ENCODE assay signal across 33 cellular contexts in genomic region chr6:104284872-104285271, GRCh38.
"Had no signal": no experiment of that assay in that cellular context is flagged by ENCODE, and none has a peak within 500 bp of the region (broad histone marks: within the 10 kb centered on the region; RNA-seq: fewer than 3 reads in every experiment).

No MANE protein-coding gene starts in this region.

- H3K4me1 ChIP-seq: adrenal gland, body of pancreas, breast epithelium had no signal

- H3K9me3 ChIP-seq: adrenal gland, body of pancreas, breast epithelium had no signal

- H3K4me3 ChIP-seq: adrenal gland, body of pancreas, breast epithelium had no signal

- H3K27me3 ChIP-seq: adrenal gland, body of pancreas, brain microvascular endothelial cell, breast epithelium had no signal

- H3K36me3 ChIP-seq: adrenal gland, brain microvascular endothelial cell, breast epithelium had no signal

- H3K27ac ChIP-seq: adrenal gland, body of pancreas, brain microvascular endothelial cell, breast epithelium, VCaP had no signal

- ATAC-seq: activated CD8-positive, alpha-beta T cell treated with anti-CD3 and anti-CD28 coated beads for 36 hours; activated naive CD4-positive, alpha-beta T cell treated with anti-CD3 and anti-CD28 coated beads, Interleukin-2, amount 50 U/mL, for 72 hours; activated T-cell treated with anti-CD3 and anti-CD28 coated beads, Interleukin-2, amount 50 U/mL, for 4 hours; activated T-cell treated with anti-CD3 and anti-CD28 coated beads, Interleukin-2, amount 50 U/mL, for 72 hours; activated T-helper 17 cell treated with anti-CD3 and anti-CD28 coated beads, Interleukin-2, amount 50 U/mL, for 72 hours; body of pancreas had no signal

- DNase-seq: activated B cell treated with CpG ODN at 0.5 μM for 24 hours; activated CD4-positive, alpha-beta memory T cell treated with anti-CD3 and anti-CD28 coated beads for 36 hours; activated CD4-positive, alpha-beta T cell treated with anti-CD3 and anti-CD28 coated beads for 4 hours; activated CD4-positive, alpha-beta T cell treated with anti-CD3 and anti-CD28 coated beads, Interleukin-2, amount 10 ng/mL, durations not matched to agents 24 days and 14 days; activated CD4-positive, alpha-beta T cell treated with anti-CD3 and anti-CD28 coated beads, Interleukin-2, amount 50 U/mL, for 1 hour; activated CD4-positive, alpha-beta T cell treated with anti-CD3 and anti-CD28 coated beads, Interleukin-2, amount 50 U/mL, for 4 hours; activated CD4-positive, CD25-positive, alpha-beta regulatory T cell treated with anti-CD3 and anti-CD28 coated beads, Interleukin-2, amount 50 U/mL, for 72 hours; activated CD8-positive, alpha-beta memory T cell treated with anti-CD3 and anti-CD28 coated beads, Interleukin-2, amount 50 U/mL, for 4 hours; activated CD8-positive, alpha-beta T cell treated with anti-CD3 and anti-CD28 coated beads for 36 hours; activated effector memory CD4-positive, alpha-beta T cell treated with anti-CD3 and anti-CD28 coated beads, Interleukin-2, amount 50 U/mL, for 16 hours; activated gamma-delta T cell treated with Interleukin-2 at 50 U/mL for 16 hours; activated naive CD4-positive, alpha-beta T cell; activated naive CD4-positive, alpha-beta T cell treated with anti-CD3 and anti-CD28 coated beads for 36 hours; activated naive CD4-positive, alpha-beta T cell treated with anti-CD3 and anti-CD28 coated beads, Interleukin-2, amount 50 U/mL, for 16 hours; activated naive CD8-positive, alpha-beta T cell treated with anti-CD3 and anti-CD28 coated beads for 36 hours; activated T-cell treated with anti-CD3 and anti-CD28 coated beads for 4 hours; activated T-cell treated with anti-CD3 and anti-CD28 coated beads, Interleukin-2, amount 50 U/mL, for 1 hour; activated T-cell treated with anti-CD3 and anti-CD28 coated beads, Interleukin-2, amount 50 U/mL, for 4 hours; activated T-cell treated with anti-CD3 and anti-CD28 coated beads, Interleukin-2, amount 50 U/mL, for 72 hours; adrenal gland; amniotic stem cell; aorta; body of pancreas; brain microvascular endothelial cell; central memory CD4-positive, alpha-beta T cell; T-helper 2 cell; T-helper 9 cell had no signal

- FAIRE-seq: astrocyte, TTC549 had no signal
